1 cellular context compared by ENCODE assay signal in the genomic region with DNA sequence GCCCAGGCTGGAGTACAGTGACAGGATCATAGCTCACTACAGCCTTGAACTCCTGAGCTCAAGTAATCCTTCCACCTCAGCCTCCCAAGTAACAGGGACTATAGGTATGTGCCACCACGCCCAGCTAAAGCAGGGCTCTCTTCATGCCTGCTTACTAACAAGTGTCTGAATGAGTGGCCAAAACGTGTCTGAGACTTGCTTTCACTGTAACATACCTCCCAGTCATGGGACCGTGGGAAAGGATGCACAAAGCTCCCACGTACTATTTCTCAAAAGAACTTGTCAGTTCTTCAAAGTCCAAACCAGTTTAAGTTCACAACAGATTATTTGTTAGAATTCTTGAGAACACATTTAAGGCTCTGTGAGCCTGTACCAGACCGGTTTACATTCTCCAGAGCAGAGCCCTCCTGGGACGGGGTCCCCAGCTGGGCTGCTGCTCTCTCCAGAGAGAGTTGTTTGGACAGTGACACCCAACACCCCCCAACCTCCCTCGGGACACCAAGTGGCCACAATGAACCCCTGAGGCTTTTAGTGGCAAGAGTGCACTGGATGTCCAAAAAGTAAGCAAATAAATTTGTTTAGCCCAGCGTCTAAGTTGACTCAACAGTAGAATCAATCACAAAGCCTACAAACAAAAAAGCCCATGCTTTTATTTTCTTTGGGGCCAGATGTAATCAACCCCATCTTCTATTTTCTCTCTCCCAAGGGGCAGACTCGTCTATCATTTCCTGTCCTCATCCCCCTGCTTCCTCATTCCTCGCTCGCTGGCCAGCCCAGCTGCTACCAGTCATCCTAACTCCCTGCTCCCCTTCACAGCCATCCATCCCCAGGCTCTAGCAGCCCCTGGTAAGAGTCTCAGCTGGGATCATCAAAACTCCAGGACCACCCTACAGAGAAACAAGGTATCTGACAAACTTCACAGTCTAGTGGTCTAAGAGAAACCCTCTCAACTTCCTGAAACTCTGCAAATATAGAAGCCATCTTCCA.
TF ChIP-seq lines count a peak whose summit lies in the region.

No MANE protein-coding gene starts in this region.

TF ChIP-seq in H1, 55 proteins besides CTCF, POLR2A, EP300 and RAD21 (continued from another document):
- TF ChIP-seq RNF2 (IDR thresholded peaks at IDR 0.05; ENCODE audit: borderline replicate concordance, low read depth, low read length, missing control alignments, poor library complexity, severe bottlenecking) (no peak), RFX5 (IDR thresholded peaks at IDR 0.05; ENCODE audit: borderline replicate concordance, low read depth, low read length) (no peak), RXRA (IDR thresholded peaks at IDR 0.05; ENCODE audit: insufficient read depth, low read depth, low read length) (no peak), BCL11A (IDR thresholded peaks at IDR 0.05; ENCODE audit: low read depth in 2 of 2, low read length in 2 of 2) (no peak), NANOG (IDR thresholded peaks at IDR 0.05; ENCODE audit: insufficient read depth, low read depth, low read length, poor library complexity, severe bottlenecking) (no peak), SP4 (IDR thresholded peaks at IDR 0.05; ENCODE audit: low read length) (no peak), PHF8 (conservative IDR thresholded peaks at IDR 0.05; ENCODE audit: low read depth, low read length) (no peak), HDAC6 (IDR thresholded peaks at IDR 0.05; ENCODE audit: low read depth, low read length) (no peak), POLR2AphosphoS5 (IDR thresholded peaks at IDR 0.05; ENCODE audit: low read depth, low read length) (no peak)
- TF ChIP-seq, protein P1, sequence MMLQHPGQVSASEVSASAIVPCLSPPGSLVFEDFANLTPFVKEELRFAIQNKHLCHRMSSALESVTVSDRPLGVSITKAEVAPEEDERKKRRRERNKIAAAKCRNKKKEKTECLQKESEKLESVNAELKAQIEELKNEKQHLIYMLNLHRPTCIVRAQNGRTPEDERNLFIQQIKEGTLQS (IDR thresholded peaks at IDR 0.05; ENCODE audit: insufficient read depth, low read depth, low read length), result no peak
TF ChIP-seq in H1: peak in this region for 0.
